15 cellular contexts compared by ENCODE assay signal in genomic region chr3:113231391-113231790, GRCh38. TPM values are rescaled to one million over a fixed set of nuclear protein-coding genes. Genes with fewer than 3 reads are reported as not detected.
DNase-seq lines count a peak whose midpoint lies in the region; ATAC-seq and TF ChIP-seq lines count a peak whose summit lies in the region.
"Had no signal": no experiment of that assay in that cellular context is flagged by ENCODE, and none has a peak within 500 bp of the region (broad histone marks: within the 10 kb centered on the region; RNA-seq: fewer than 3 reads in every experiment).

No MANE protein-coding gene starts in this region.

- peak overlapping the region; percentile 93 for H3K27ac ChIP-seq in PC-3 (ENCODE audit: low read length)
- peak overlapping the region; percentile 29 for H3K27ac ChIP-seq in endodermal cell (ENCODE audit: low read depth, low read length)

- H2AFZ ChIP-seq in PC-3 (ENCODE audit: low read length) = no peak overlapping the region

- H3K4me2 ChIP-seq in PC-3 (ENCODE audit: low read length) = peak overlapping the region; percentile 56

- ATAC-seq in PC-3 (peak; percentile 55), HG03432 (IDR thresholded peaks at IDR 0.05; ENCODE audit: unreplicated experiment) (no peak)
- ATAC-seq: sciatic nerve, T-cell had no signal

- H3K27ac Mint-ChIP-seq in endodermal cell = peak overlapping the region; percentile 94
- H3K27ac Mint-ChIP-seq in nephron progenitor cell = peak overlapping the region; percentile 52
- H3K27ac Mint-ChIP-seq: activated naive CD4-positive, alpha-beta T cell treated with anti-CD3 and anti-CD28 coated beads, Interleukin-2, amount 10 ng/mL, durations not matched to agents 7 days and 5 days; CD4-positive, alpha-beta T cell; T-cell had no signal

- H3K4me1 Mint-ChIP-seq in endodermal cell (peaks cover 43% of the 10 kb centered on the region), nephron progenitor cell (peaks cover 94% of the 10 kb centered on the region)
- H3K4me1 Mint-ChIP-seq: activated naive CD4-positive, alpha-beta T cell treated with anti-CD3 and anti-CD28 coated beads, Interleukin-2, amount 10 ng/mL, durations not matched to agents 7 days and 5 days; T-cell had no signal

- H3K27me3 ChIP-seq in PC-3 (ENCODE audit: low read length) = no peaks in the 10 kb centered on the region
- H3K27me3 ChIP-seq in endodermal cell (ENCODE audit: control insufficient read depth, insufficient read depth, low read length, poor library complexity, severe bottlenecking) = peaks cover under 1% of the 10 kb centered on the region

- H3K4me1 ChIP-seq in PC-3 (ENCODE audit: insufficient read depth, low read length) (peaks cover 26% of the 10 kb centered on the region), endodermal cell (ENCODE audit: control insufficient read depth, insufficient read depth, low read length) (peaks cover 3% of the 10 kb centered on the region)

- H3K9me3 ChIP-seq in PC-3 (ENCODE audit: low read length) (no peaks in the 10 kb centered on the region), endodermal cell (ENCODE audit: control insufficient read depth, low read length) (no peaks in the 10 kb centered on the region)

- H3K36me3 ChIP-seq in PC-3 (ENCODE audit: low read depth, low read length) = no peaks in the 10 kb centered on the region
- H3K36me3 ChIP-seq in endodermal cell (ENCODE audit: control insufficient read depth, insufficient read depth, low read length) = no peaks in the 10 kb centered on the region

- CTCF ChIA-PET in PC-3 (lab: Charles Lee) = no interaction called here

- H3K4me3 Mint-ChIP-seq in endodermal cell (no peak overlapping the region), nephron progenitor cell (no peak overlapping the region)
- H3K4me3 Mint-ChIP-seq: activated naive CD4-positive, alpha-beta T cell treated with anti-CD3 and anti-CD28 coated beads, Interleukin-2, amount 10 ng/mL, durations not matched to agents 7 days and 5 days; CD4-positive, alpha-beta T cell; T-cell had no signal

- POLR2A ChIA-PET in PC-3 (lab: Charles Lee; ENCODE audit: unreplicated experiment) = no interaction called here

- H3K9ac ChIP-seq in PC-3 (ENCODE audit: low read length) = peak overlapping the region; percentile 49
- H3K9ac ChIP-seq in endodermal cell (ENCODE audit: extremely low read depth, low read length, poor library complexity, severe bottlenecking) = no peak overlapping the region

- no peak for TF ChIP-seq CTCF in AG09309 (IDR thresholded peaks at IDR 0.05; ENCODE audit: control insufficient read depth, insufficient read depth, low read depth, low read length, missing control alignments)
- TF ChIP-seq CTCF in PC-3 (conservative IDR thresholded peaks at IDR 0.05; ENCODE audit: low read depth, low read length) = no peak
- TF ChIP-seq CTCF in endodermal cell (conservative IDR thresholded peaks at IDR 0.05) = no peak
- TF ChIP-seq CTCF in nephron progenitor cell (IDR thresholded peaks at IDR 0.05) = no peak

- H3K9me3 Mint-ChIP-seq in endodermal cell (no peaks in the 10 kb centered on the region), nephron progenitor cell (no peaks in the 10 kb centered on the region)
- H3K9me3 Mint-ChIP-seq: activated naive CD4-positive, alpha-beta T cell treated with anti-CD3 and anti-CD28 coated beads, Interleukin-2, amount 10 ng/mL, durations not matched to agents 7 days and 5 days; CD4-positive, alpha-beta T cell; T-cell had no signal

- H3K27me3 Mint-ChIP-seq in endodermal cell (ENCODE audit: insufficient read depth) (no peaks in the 10 kb centered on the region), nephron progenitor cell (ENCODE audit: low read depth, poor library complexity) (no peaks in the 10 kb centered on the region)
- H3K27me3 Mint-ChIP-seq: activated naive CD4-positive, alpha-beta T cell treated with anti-CD3 and anti-CD28 coated beads, Interleukin-2, amount 10 ng/mL, durations not matched to agents 7 days and 5 days; CD4-positive, alpha-beta T cell had no signal

- BruUV-seq in PC-3 (replicated peaks; lab: Mats Ljungman, UMichigan) = no TSS peak

- intact Hi-C loops in PC-3 (cut with micrococcal nuclease) = loop anchor here (1.0 to 5.0 kb wide), 3 partner anchors 56 to 466 kb away; partner anchors contain the start of gene USF3

- H3K9me2 ChIP-seq in PC-3 (replicated peaks; ENCODE audit: low read length) = no peaks in the 10 kb centered on the region

- H3K36me3 Mint-ChIP-seq in endodermal cell (ENCODE audit: low read depth) (no peaks in the 10 kb centered on the region), nephron progenitor cell (ENCODE audit: low read depth) (peaks cover 75% of the 10 kb centered on the region)
- H3K36me3 Mint-ChIP-seq: activated naive CD4-positive, alpha-beta T cell treated with anti-CD3 and anti-CD28 coated beads, Interleukin-2, amount 10 ng/mL, durations not matched to agents 7 days and 5 days; T-cell had no signal

- no peaks in the 10 kb centered on the region for H4K20me1 ChIP-seq in PC-3 (ENCODE audit: low read length)

- no peak overlapping the region for H3K4me3 ChIP-seq in AG09309 (ENCODE audit: control insufficient read depth, low read depth, low read length)
- H3K4me3 ChIP-seq in PC-3 (ENCODE audit: low read length) = no peak overlapping the region
- H3K4me3 ChIP-seq in endodermal cell (ENCODE audit: low read length) = no peak overlapping the region

- DNase-seq in AG09309 (ENCODE audit: low read depth) (peak; percentile 45), PC-3 (peak; percentile 78), endodermal cell (no peak), nephron progenitor cell (no peak), OCI-M2 (lab: John Stamatoyannopoulos, UW; ENCODE audit: unreplicated experiment) (no peak), NCI-H128 (lab: John Stamatoyannopoulos, UW; ENCODE audit: unreplicated experiment) (no peak)
- DNase-seq in stimulated activated CD4-positive, alpha-beta T cell treated with anti-CD3 and anti-CD28 coated beads, Interleukin-4, amount 100 ng/mL, for 4 hours = no peak
- DNase-seq: activated CD4-positive, alpha-beta T cell treated with anti-CD3 and anti-CD28 coated beads, Interleukin-2, amount 50 U/mL, for 48 hours; activated naive CD4-positive, alpha-beta T cell treated with anti-CD3 and anti-CD28 coated beads, Interleukin-2, amount 10 ng/mL, durations not matched to agents 7 days and 5 days; CD4-positive, alpha-beta T cell; GOT3; NCI-H1436 treated with DMSO at 0.1 percent for 48 hours; T-cell had no signal

- H3K79me2 ChIP-seq in PC-3 (ENCODE audit: low read length) = no peaks in the 10 kb centered on the region

- WGBS in endodermal cell (ENCODE audit: insufficient coverage in 1 of 2, insufficient read length in 1 of 2), 2 experiments = no CpG with 5 or more reads among the region's 1 CpG

- H3F3A ChIP-seq in PC-3 (ENCODE audit: low read length, unreplicated experiment) = peaks cover 3% of the 10 kb centered on the region

RNA-seq across cellular contexts. Expression of gene BOC, which starts 20.0 kb away (rescaled TPM):
- total RNA-seq in PC-3 (2014; rRNA removed) (4.4 and 7.3 TPM in 2 replicates), endodermal cell (10 to 100 TPM in 1 of 2 donors, 1 to 10 TPM in 1; 9.8 to 12.3 TPM)
- 207 TPM for polyA plus RNA-seq in endodermal cell (2013, experiment 1 of 2)
- 163 TPM for polyA plus RNA-seq in endodermal cell (2013, experiment 2 of 2)
- total RNA-seq: CD4-positive, alpha-beta T cell had no signal

Comparison
In these comparisons a context has a peak if more than half of its experiments do, and no peak if none do; other contexts are left out.
1. DNase-seq: peak in AG09309 (single experiment) and PC-3 (single experiment); none in endodermal cell (single experiment), nephron progenitor cell (single experiment), OCI-M2 (single experiment), NCI-H128 (single experiment) and stimulated activated CD4-positive, alpha-beta T cell treated with anti-CD3 and anti-CD28 coated beads, Interleukin-4, amount 100 ng/mL, for 4 hours (0 of 2).